Comparison of ENCODE assay signal across 12 cellular contexts in genomic region chr11:1839924-1840779, GRCh38. TPM values are rescaled to one million over a fixed set of nuclear protein-coding genes. Genes with fewer than 3 reads are reported as not detected.
DNase-seq lines count a peak whose midpoint lies in the region; ATAC-seq and TF ChIP-seq lines count a peak whose summit lies in the region.
"Had no signal": no experiment of that assay in that cellular context is flagged by ENCODE, and none has a peak within 500 bp of the region (broad histone marks: within the 10 kb centered on the region; RNA-seq: fewer than 3 reads in every experiment).

No MANE protein-coding gene starts in this region.

- H3K4me1 Mint-ChIP-seq in MCF 10A (ENCODE audit: insufficient read depth, unreplicated experiment) (peaks cover 28% of the 10 kb centered on the region), immature natural killer cell (peaks cover 27 to 35% of the 10 kb centered on the region in 2 donors)

- H3K36me3 ChIP-seq in breast epithelium (no peaks in the 10 kb centered on the region), aorta (ENCODE audit: control insufficient read depth in 1 of 2, insufficient read depth in 2 of 2, low read length in 1 of 2) (no peaks in the 10 kb centered on the region)

- 86 to 93% methylated on average over 20 to 26 of the region's 26 CpGs for WGBS in aorta, 2 donors

- POLR2A ChIA-PET in MCF 10A (lab: Yijun Ruan, JAX) = interaction anchor here (0.8 kb wide), 1 partner anchor 78 kb away, joined by 3 read pairs; no protein-coding TSS in a partner anchor

- ATAC-seq in aorta (ENCODE audit: low FRiP score) = no peak
- ATAC-seq in HG02840 (IDR thresholded peaks at IDR 0.05; ENCODE audit: low FRiP score, unreplicated experiment) = no peak
- no peak for ATAC-seq in GM19463 (IDR thresholded peaks at IDR 0.05; ENCODE audit: unreplicated experiment)

- H3K9me3 Mint-ChIP-seq in MCF 10A (ENCODE audit: unreplicated experiment) (no peaks in the 10 kb centered on the region), immature natural killer cell (no peaks in the 10 kb centered on the region)

- H3K27ac Mint-ChIP-seq in MCF 10A (ENCODE audit: low read depth, unreplicated experiment) (no peak overlapping the region), immature natural killer cell (peak overlapping the region in 4 of 6 donors; percentile 60 to 87 (median 80))
- H3K27ac Mint-ChIP-seq: activated naive CD8-positive, alpha-beta T cell; progenitor cell of endocrine pancreas had no signal

- no TSS peak for BruUV-seq in MCF 10A (replicated peaks; lab: Mats Ljungman, UMichigan)

- CTCF ChIA-PET in MCF 10A (lab: Yijun Ruan, JAX) = interaction anchor here (0.8 kb wide), 1 partner anchor 312 kb away, joined by 3 read pairs; no protein-coding TSS in a partner anchor

- no peaks in the 10 kb centered on the region for H3K4me1 ChIP-seq in breast epithelium
- no peaks in the 10 kb centered on the region for H3K4me1 ChIP-seq in aorta (ENCODE audit: control insufficient read depth in 1 of 2, insufficient read depth in 2 of 2, low read length in 2 of 2)

- H3K4me3 ChIP-seq in breast epithelium (no peak overlapping the region), aorta (ENCODE audit: low read length in 2 of 2) (no peak overlapping the region)

- TF ChIP-seq CTCF in MCF 10A (IDR thresholded peaks at IDR 0.05; ENCODE audit: unreplicated experiment) = no peak
- no peak for TF ChIP-seq CTCF in breast epithelium (IDR thresholded peaks at IDR 0.05)

- no peak overlapping the region for H3K27ac ChIP-seq in breast epithelium
- H3K27ac ChIP-seq in aorta (ENCODE audit: low read depth in 1 of 2, low read length in 2 of 2) = no peak overlapping the region

- no peaks in the 10 kb centered on the region for H3K9me3 ChIP-seq in breast epithelium
- no peaks in the 10 kb centered on the region for H3K9me3 ChIP-seq in aorta (ENCODE audit: control insufficient read depth, low read length)

- H3K4me3 Mint-ChIP-seq in MCF 10A (ENCODE audit: unreplicated experiment) (peak overlapping the region; percentile 21), immature natural killer cell (peak overlapping the region; percentile 18 to 75 (median 66))
- H3K4me3 Mint-ChIP-seq: activated naive CD8-positive, alpha-beta T cell had no signal

- H3K36me3 Mint-ChIP-seq in MCF 10A (ENCODE audit: insufficient read depth, unreplicated experiment) = peaks cover 55% of the 10 kb centered on the region
- no peaks in the 10 kb centered on the region for H3K36me3 Mint-ChIP-seq in immature natural killer cell
- H3K36me3 Mint-ChIP-seq: activated naive CD8-positive, alpha-beta T cell had no signal

- H3K27me3 ChIP-seq in breast epithelium (no peaks in the 10 kb centered on the region), aorta (ENCODE audit: control insufficient read depth in 1 of 2, insufficient read depth in 2 of 2, low read length in 1 of 2) (no peaks in the 10 kb centered on the region)

- TF ChIP-seq POLR2A in breast epithelium (IDR thresholded peaks at IDR 0.05) = no peak

- H3K27me3 Mint-ChIP-seq in MCF 10A (ENCODE audit: insufficient read depth, unreplicated experiment) (no peaks in the 10 kb centered on the region), immature natural killer cell (ENCODE audit: low read depth in 3 of 3) (peaks cover 2 to 6% (median 4%) of the 10 kb centered on the region in 3 donors)
- H3K27me3 Mint-ChIP-seq: activated naive CD8-positive, alpha-beta T cell had no signal

- DNase-seq in MCF 10A (ENCODE audit: unreplicated experiment) = no peak
- no peak for DNase-seq in breast epithelium (ENCODE audit: low spot score in 2 of 2)
- peak; percentile 28 for DNase-seq in OCI-M1 (lab: John Stamatoyannopoulos, UW)
- peak; percentile 52 to 59 (median 59) for DNase-seq in immature natural killer cell
- peak; percentile 81 to 88 for DNase-seq in aorta
- no peak for DNase-seq in NCI-H2107 treated with DMSO at 0.1 percent for 48 hours (lab: John Stamatoyannopoulos, UW; ENCODE audit: unreplicated experiment)
- DNase-seq: stimulated activated naive CD4-positive, alpha-beta T cell; SW 1271 had no signal

- intact Hi-C loops in MCF 10A (cut with micrococcal nuclease) = loop anchor here (5.0 to 10.0 kb wide), 2 partner anchors 37 to 285 kb away; no protein-coding TSS in a partner anchor
- intact Hi-C loops in breast epithelium (cut with DNase I; ENCODE audit: low total_unique reads) = loop anchor here (1.0 to 10.0 kb wide), 2 partner anchors 20 to 315 kb away; no protein-coding TSS in a partner anchor
- intact Hi-C loops in aorta (cut with DNase I) = loop anchor here (5.0 kb wide), 3 partner anchors 37 to 312 kb away; partner anchors contain the start of gene TNNT3 (in 1 of the 2)

RNA-seq across cellular contexts. Expression of gene TNNI2, which starts 1.4 kb away (rescaled TPM):
- total RNA-seq in MCF 10A (2022) (43.3 and 77.7 TPM in 2 replicates), breast epithelium (1 to 10 TPM in 2 of 3 donors, not detected in 1; 1.6 to 5.6 TPM), aorta (1 to 10 TPM in 1 of 2 donors, under 1 TPM in 1; 0.81 to 2.2 TPM)
- polyA plus RNA-seq in immature natural killer cell (1 to 10 TPM in 1 of 3 donors, under 1 TPM in 1, not detected in 1; 0.54 to 2.0 TPM), aorta (under 1 TPM; 0.75 to 0.82 TPM)

RNA-seq across cellular contexts. Expression of gene SYT8, which starts 5.4 kb away (rescaled TPM):
- total RNA-seq in MCF 10A (2022) (141 and 308 TPM in 2 replicates), breast epithelium (10 to 100 TPM in 2 of 3 donors, not detected in 1; 10.7 to 12.1 TPM), aorta (under 1 TPM; 0.19 to 0.75 TPM)
- polyA plus RNA-seq in immature natural killer cell (not detected), aorta (10 to 100 TPM in 1 of 2 donors, 1 to 10 TPM in 1; 6.4 to 14.3 TPM)

RNA-seq across cellular contexts. Expression of gene LSP1, which starts 12.7 kb away (rescaled TPM):
- total RNA-seq in MCF 10A (2022) (3.3 and 3.7 TPM in 2 replicates), breast epithelium (10 to 100 TPM; 21.4 to 36.0 (median 23.6) TPM), aorta (100 to 1,000 TPM in 1 of 2 donors, 10 to 100 TPM in 1; 45.2 to 128 TPM)
- polyA plus RNA-seq in immature natural killer cell (100 to 1,000 TPM; 437 to 767 (median 593) TPM), aorta (10 to 100 TPM; 12.0 to 40.4 TPM)
- total RNA-seq: progenitor cell of endocrine pancreas had no signal

RNA-seq across cellular contexts. Expression of gene PRR33, which starts 51.5 kb away (rescaled TPM):
- total RNA-seq in MCF 10A (2022) (not detected in 2 replicates), breast epithelium (not detected), aorta (not detected)
- polyA plus RNA-seq in immature natural killer cell (under 1 TPM in 1 of 3 donors, not detected in 2; 0.35 TPM), aorta (not detected)
- total RNA-seq: progenitor cell of endocrine pancreas had no signal

Comparison
In these comparisons a context has a peak if more than half of its experiments do, and no peak if none do; other contexts are left out.
1. RNA of gene SYT8, which starts 5.4 kb away (total RNA-seq): 141 to 308 TPM in MCF 10A; 10.7 to 12.1 TPM in breast epithelium and 0.19 to 0.75 TPM in aorta; every median in the first group is over 10 times any median in the second.
2. DNase-seq: peak in OCI-M1 (single experiment), immature natural killer cell (3 of 3) and aorta (2 of 2); none in MCF 10A (single experiment), breast epithelium (0 of 2) and NCI-H2107 treated with DMSO at 0.1 percent for 48 hours (single experiment).